Comparison of ENCODE assay signal across 11 cellular contexts in genomic region chr4:159267940-159268327, GRCh38.
DNase-seq lines count a peak whose midpoint lies in the region; ATAC-seq, FAIRE-seq and TF ChIP-seq lines count a peak whose summit lies in the region.
"Had no signal": no experiment of that assay in that cellular context is flagged by ENCODE, and none has a peak within 500 bp of the region (broad histone marks: within the 10 kb centered on the region; RNA-seq: fewer than 3 reads in every experiment).

No MANE protein-coding gene starts in this region.

- H3K4me3 ChIP-seq in dorsolateral prefrontal cortex (peak overlapping the region; percentile 30 to 75 (median 59)), lower lobe of right lung (peak overlapping the region; percentile 27), thyroid gland (replicated peaks in 1 of 3) (peak overlapping the region in 1 of 3 donors; percentile 3)

- no peak for FAIRE-seq in frontal cortex (lab: Jason Lieb, UNC)

- WGBS in thyroid gland, 2 donors, result 37 to 48% methylated on average over 5 of the region's 5 CpGs

- H3K36me3 ChIP-seq in lower lobe of right lung (no peaks in the 10 kb centered on the region), thyroid gland (no peaks in the 10 kb centered on the region)

- ATAC-seq in HG03439 (IDR thresholded peaks at IDR 0.05; ENCODE audit: unreplicated experiment), result peak; percentile 27
- ATAC-seq in lower lobe of right lung, result no peak
- no peak for ATAC-seq in HG02759 (IDR thresholded peaks at IDR 0.05; ENCODE audit: unreplicated experiment)
- ATAC-seq: stimulated activated naive CD8-positive, alpha-beta T cell treated with anti-CD3 and anti-CD28 coated beads, Interleukin-15, amount 100 ng/mL, for 72 hours had no signal

- intact Hi-C loops in dorsolateral prefrontal cortex (cut with DNase I), result no loop called here
- intact Hi-C loops in lower lobe of right lung (cut with DNase I), result no loop called here
- intact Hi-C loops in thyroid gland (cut with DNase I), result no loop called here

- H3K9me3 ChIP-seq in lower lobe of right lung (no peaks in the 10 kb centered on the region), thyroid gland (no peaks in the 10 kb centered on the region)

- TF ChIP-seq POLR2A in thyroid gland (IDR thresholded peaks at IDR 0.05), result no peak

- no peak for DNase-seq in dorsolateral prefrontal cortex
- DNase-seq in lower lobe of right lung, result no peak
- no peak for DNase-seq in thyroid gland
- no peak for DNase-seq in GDM1 (lab: John Stamatoyannopoulos, UW)
- DNase-seq in frontal cortex (ENCODE audit: low spot score in 2 of 2), result no peak
- no peak for DNase-seq in NCI-H1048 (lab: John Stamatoyannopoulos, UW)
- DNase-seq: activated T-cell treated with anti-CD3 and anti-CD28 coated beads, Interleukin-2, amount 50 U/mL, for 1 hour; RPMI8226; stimulated activated naive CD8-positive, alpha-beta T cell treated with anti-CD3 and anti-CD28 coated beads, Interleukin-15, amount 100 ng/mL, for 72 hours had no signal

- peak in 3 of 56 donors; percentile 3 to 9 (median 4) for TF ChIP-seq CTCF in dorsolateral prefrontal cortex (IDR thresholded peaks at IDR 0.05 in 54 of 56, conservative IDR thresholded peaks at IDR 0.05 in 2 of 56; ENCODE audit: low read depth in 1 of 56, partially characterized antibody in 56 of 56)
- no peak for TF ChIP-seq CTCF in lower lobe of right lung (IDR thresholded peaks at IDR 0.05)
- no peak for TF ChIP-seq CTCF in thyroid gland (IDR thresholded peaks at IDR 0.05)

- H3K27ac ChIP-seq in dorsolateral prefrontal cortex, result peak overlapping the region; percentile 68 to 97 (median 93)
- peak overlapping the region; percentile 37 for H3K27ac ChIP-seq in lower lobe of right lung
- peak overlapping the region; percentile 21 to 27 (median 22) for H3K27ac ChIP-seq in thyroid gland

- no peaks in the 10 kb centered on the region for H3K27me3 ChIP-seq in dorsolateral prefrontal cortex
- H3K27me3 ChIP-seq in lower lobe of right lung (ENCODE audit: low read depth), result no peaks in the 10 kb centered on the region
- no peaks in the 10 kb centered on the region for H3K27me3 ChIP-seq in thyroid gland

- H3K4me1 ChIP-seq in lower lobe of right lung, result peaks cover 33% of the 10 kb centered on the region
- H3K4me1 ChIP-seq in thyroid gland, result peaks cover 20 to 51% of the 10 kb centered on the region in 2 donors

Comparison
In these comparisons a context has a peak if more than half of its experiments do, and no peak if none do; other contexts are left out.
1. H3K27ac ChIP-seq: peak in every context shown above with its lines; median percentile 93 in dorsolateral prefrontal cortex; 37 in lower lobe of right lung; 22 in thyroid gland.